In genomic region chr4:153232768-153233167, GRCh38 we compare ENCODE assay signal across 9 cellular contexts. TPM values are rescaled to one million over a fixed set of nuclear protein-coding genes. Genes with fewer than 3 reads are reported as not detected.
DNase-seq lines count a peak whose midpoint lies in the region; TF ChIP-seq lines count a peak whose summit lies in the region.
"Had no signal": no experiment of that assay in that cellular context is flagged by ENCODE, and none has a peak within 500 bp of the region (broad histone marks: within the 10 kb centered on the region; RNA-seq: fewer than 3 reads in every experiment).

No MANE protein-coding gene starts in this region.

- H3K4me2 ChIP-seq in smooth muscle cell: no peak overlapping the region

- H3K27me3 ChIP-seq in colonic mucosa: no peaks in the 10 kb centered on the region
- H3K27me3 ChIP-seq in smooth muscle cell (ENCODE audit: low read depth): no peaks in the 10 kb centered on the region

- H3K79me2 ChIP-seq in smooth muscle cell (ENCODE audit: low read depth): peaks cover 26% of the 10 kb centered on the region

- H3K9me3 Mint-ChIP-seq in neural crest cell: no peaks in the 10 kb centered on the region

- intact Hi-C loops in colonic mucosa (cut with DNase I): no loop called here

- H3K9me3 ChIP-seq in colonic mucosa (no peaks in the 10 kb centered on the region), smooth muscle cell (replicated peaks; ENCODE audit: low read depth) (no peaks in the 10 kb centered on the region)

- peaks cover 3% of the 10 kb centered on the region for H3K36me3 Mint-ChIP-seq in neural crest cell (ENCODE audit: low read depth)

- H3K9ac ChIP-seq in colonic mucosa (ENCODE audit: low read depth in 2 of 2, low read length in 2 of 2): peak overlapping the region in 1 of 2 donors; percentile 3
- H3K9ac ChIP-seq in smooth muscle cell (ENCODE audit: low read depth): no peak overlapping the region

- peaks cover 93% of the 10 kb centered on the region for H4K20me1 ChIP-seq in smooth muscle cell (ENCODE audit: low read depth)

- H3K4me3 ChIP-seq in GM12875 (ENCODE audit: low read depth, low read length) (no peak overlapping the region), colonic mucosa (no peak overlapping the region), smooth muscle cell (no peak overlapping the region)

- 39% methylated on average over 3 of the region's 3 CpGs for WGBS in smooth muscle cell (ENCODE audit: low lambda C conversion rate)

- peak; percentile 40 for DNase-seq in HuH-7.5 (ENCODE audit: low spot score)
- peak; percentile 68 for DNase-seq in colonic mucosa
- DNase-seq in neural crest cell (ENCODE audit: low read depth, low spot score): no peak
- DNase-seq in activated CD4-positive, alpha-beta T cell treated with anti-CD3 and anti-CD28 coated beads for 4 hours: no peak
- no peak for DNase-seq in substantia nigra (lab: John Stamatoyannopoulos, UW)
- no peak for DNase-seq in smooth muscle cell (lab: John Stamatoyannopoulos, UW; ENCODE audit: unreplicated experiment)
- no peak for DNase-seq in stimulated activated CD4-positive, alpha-beta T cell treated with anti-CD3 and anti-CD28 coated beads, Interleukin-2, amount 100 ng/mL, for 24 hours
- DNase-seq: T-helper 1 cell had no signal

- TF ChIP-seq CTCF in GM12875 (IDR thresholded peaks at IDR 0.05; ENCODE audit: borderline replicate concordance, insufficient read depth, low read depth, low read length) (peak; percentile 34; the same call in 1 of the 2 replicates), colonic mucosa (IDR thresholded peaks at IDR 0.05) (peak; percentile 25), neural crest cell (conservative IDR thresholded peaks at IDR 0.05) (peak; percentile 46), smooth muscle cell (IDR thresholded peaks at IDR 0.05; ENCODE audit: borderline replicate concordance, insufficient read depth, poor library complexity, severe bottlenecking) (no peak)

- no peak overlapping the region for H3K27ac Mint-ChIP-seq in neural crest cell (ENCODE audit: unreplicated experiment)

- no peak overlapping the region for H2AFZ ChIP-seq in smooth muscle cell (ENCODE audit: low read depth)

- peak overlapping the region; percentile 66 for H3K27ac ChIP-seq in colonic mucosa
- H3K27ac ChIP-seq in substantia nigra (ENCODE audit: low read depth, low read length, poor library complexity, severe bottlenecking): no peak overlapping the region
- no peak overlapping the region for H3K27ac ChIP-seq in smooth muscle cell (ENCODE audit: low read depth)

- no peaks in the 10 kb centered on the region for H3K36me3 ChIP-seq in colonic mucosa
- no peaks in the 10 kb centered on the region for H3K36me3 ChIP-seq in smooth muscle cell (ENCODE audit: low read depth)

- H3K4me3 Mint-ChIP-seq in neural crest cell: no peak overlapping the region

- no peaks in the 10 kb centered on the region for H3K27me3 Mint-ChIP-seq in neural crest cell (ENCODE audit: low read depth)

- H3F3A ChIP-seq in smooth muscle cell (ENCODE audit: low read depth): peaks cover 13% of the 10 kb centered on the region

- peaks cover 9% of the 10 kb centered on the region for H3K4me1 ChIP-seq in colonic mucosa
- H3K4me1 ChIP-seq in smooth muscle cell (ENCODE audit: low read depth): peaks cover 20% of the 10 kb centered on the region

- H3K4me1 Mint-ChIP-seq in neural crest cell: peaks cover 52% of the 10 kb centered on the region

RNA-seq across cellular contexts. Expression of gene TRIM2, which starts 28.5 kb away (rescaled TPM):
- total RNA-seq in colonic mucosa: 100 to 1,000 TPM; 120 to 151 TPM
- total RNA-seq in neural crest cell: 105 and 106 TPM in 2 replicates
- total RNA-seq in smooth muscle cell: 29.4 and 33.4 TPM in 2 replicates
- polyA plus RNA-seq in smooth muscle cell: 8.0 and 9.1 TPM in 2 replicates

Comparison
In these comparisons a context has a peak if more than half of its experiments do, and no peak if none do; other contexts are left out.
1. DNase-seq: peak in HuH-7.5 (single experiment) and colonic mucosa (single experiment); none in neural crest cell (single experiment), activated CD4-positive, alpha-beta T cell treated with anti-CD3 and anti-CD28 coated beads for 4 hours (0 of 2), substantia nigra (0 of 49), smooth muscle cell (single experiment) and stimulated activated CD4-positive, alpha-beta T cell treated with anti-CD3 and anti-CD28 coated beads, Interleukin-2, amount 100 ng/mL, for 24 hours (0 of 2).